In the genomic region with DNA sequence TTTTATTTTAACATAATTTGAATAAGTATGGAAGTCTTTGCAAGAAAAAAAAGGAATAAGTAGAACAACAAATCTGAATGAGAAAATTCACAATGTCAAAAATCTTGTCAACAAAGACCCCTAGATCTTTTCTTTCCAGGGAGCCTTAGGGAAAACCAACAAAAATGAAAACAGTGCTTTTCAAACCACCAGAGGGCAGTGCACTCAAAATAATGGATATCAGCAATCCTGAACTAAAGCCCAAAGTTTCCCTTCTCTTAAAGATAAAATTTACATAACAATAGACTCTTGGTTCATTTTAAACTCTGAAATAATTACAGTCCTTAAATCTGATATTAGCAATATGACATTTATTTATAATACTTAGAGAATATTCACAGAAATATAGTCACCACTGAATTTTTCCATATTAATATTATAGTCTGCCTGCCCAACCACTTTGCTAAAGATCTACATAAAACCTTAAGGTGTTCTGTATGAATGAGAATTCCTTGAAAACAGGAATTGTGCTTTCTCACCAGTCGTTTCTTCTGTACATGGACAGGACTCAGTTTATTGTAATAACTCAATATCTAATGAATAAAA, we compare ENCODE assay signal across 8 cellular contexts.
DNase-seq lines count a peak whose midpoint lies in the region; ATAC-seq and TF ChIP-seq lines count a peak whose summit lies in the region.

No MANE protein-coding gene starts in this region.

- H3K4me1 ChIP-seq in Caco-2 (no peaks in the 10 kb centered on the region), HAP-1 (no peaks in the 10 kb centered on the region), left lung (no peaks in the 10 kb centered on the region)

- CTCF ChIA-PET in Caco-2 (lab: Charles Lee) = no interaction called here

- H3K27me3 ChIP-seq in Caco-2 (replicated peaks; ENCODE audit: control insufficient read depth, insufficient read depth, low read length) = no peaks in the 10 kb centered on the region
- no peaks in the 10 kb centered on the region for H3K27me3 ChIP-seq in HAP-1 (ENCODE audit: low read depth)
- no peaks in the 10 kb centered on the region for H3K27me3 ChIP-seq in brain microvascular endothelial cell (replicated peaks)
- H3K27me3 ChIP-seq in left lung = no peaks in the 10 kb centered on the region

- ATAC-seq in left lung (peak; percentile 75), GM21423 (IDR thresholded peaks at IDR 0.05; ENCODE audit: unreplicated experiment) (no peak)

- peaks cover 10% of the 10 kb centered on the region for H3K27me3 Mint-ChIP-seq in Caco-2 (ENCODE audit: insufficient read depth, unreplicated experiment)

- in situ Hi-C loops in HAP-1 (cut with MboI; ENCODE audit: low sequenced_read_pairs) = loop anchor here (10.0 kb wide), 1 partner anchor 314 kb away; no protein-coding TSS in a partner anchor
- in situ Hi-C loops in brain microvascular endothelial cell (cut with HindIII; ENCODE audit: low pct_ligation_motif_present, low sequenced_read_pairs) = loop anchor here (10.0 kb wide), 1 partner anchor 314 kb away; no protein-coding TSS in a partner anchor

- H3K9me3 ChIP-seq in Caco-2 = no peaks in the 10 kb centered on the region
- H3K9me3 ChIP-seq in HAP-1 = no peaks in the 10 kb centered on the region
- no peaks in the 10 kb centered on the region for H3K9me3 ChIP-seq in left lung

- H3K4me3 ChIP-seq in Caco-2 (ENCODE audit: low read depth, low read length) (no peak overlapping the region), HAP-1 (no peak overlapping the region), brain microvascular endothelial cell (ENCODE audit: low read depth, low read length) (no peak overlapping the region), left lung (no peak overlapping the region)

- H3K36me3 Mint-ChIP-seq in Caco-2 (ENCODE audit: insufficient read depth, unreplicated experiment) = no peaks in the 10 kb centered on the region

- H3K36me3 ChIP-seq in Caco-2 (ENCODE audit: control insufficient read depth, insufficient read depth, low read length) (no peaks in the 10 kb centered on the region), HAP-1 (replicated peaks) (no peaks in the 10 kb centered on the region), brain microvascular endothelial cell (replicated peaks) (no peaks in the 10 kb centered on the region), left lung (no peaks in the 10 kb centered on the region)

- no peaks in the 10 kb centered on the region for H3K4me1 Mint-ChIP-seq in Caco-2 (ENCODE audit: low read depth, unreplicated experiment)

- TF ChIP-seq CTCF in Caco-2 (IDR thresholded peaks at IDR 0.05; ENCODE audit: insufficient read depth in 1 of 2, low read depth in 1 of 2, low read length in 1 of 2, severe bottlenecking in 1 of 2, unreplicated experiment in 1 of 2) (peak; percentile 65 to 66), brain microvascular endothelial cell (IDR thresholded peaks at IDR 0.05; ENCODE audit: low read depth, low read length, missing control alignments) (peak; percentile 59), left lung (IDR thresholded peaks at IDR 0.05) (peak; percentile 61)

- no peak overlapping the region for H3K4me3 Mint-ChIP-seq in Caco-2 (ENCODE audit: unreplicated experiment)

- DNase-seq in Caco-2 (peak in 1 of 2 experiments; percentile 59), HAP-1 (ENCODE audit: low spot score in 2 of 2) (peak; percentile 64 to 72), NCI-H446 (lab: John Stamatoyannopoulos, UW) (peak; percentile 51 to 73), brain microvascular endothelial cell (peak; percentile 17), left lung (no peak), activated gamma-delta T cell treated with Interleukin-2 at 50 U/mL for 16 hours (no peak)
- no peak for DNase-seq in activated naive CD4-positive, alpha-beta T cell treated with anti-CD3 and anti-CD28 coated beads, Interleukin-2, amount 50 U/mL, for 16 hours

- intact Hi-C loops in Caco-2 (cut with micrococcal nuclease; ENCODE audit: unreplicated experiment) (loop anchor here (1.0 to 2.0 kb wide), 2 partner anchors 42 to 312 kb away; no protein-coding TSS in a partner anchor), left lung (cut with DNase I) (no loop called here)

- POLR2A ChIA-PET in Caco-2 (lab: Charles Lee) = no interaction called here

- no peak overlapping the region for H3K27ac ChIP-seq in brain microvascular endothelial cell
- no peak overlapping the region for H3K27ac ChIP-seq in left lung

- no peak overlapping the region for H3K27ac Mint-ChIP-seq in Caco-2 (ENCODE audit: unreplicated experiment)

- no TSS peak for BruUV-seq in Caco-2 (replicated peaks; lab: Mats Ljungman, UMichigan)

- no peaks in the 10 kb centered on the region for H3K9me3 Mint-ChIP-seq in Caco-2 (ENCODE audit: unreplicated experiment)

Comparison
In these comparisons a context has a peak if more than half of its experiments do, and no peak if none do; other contexts are left out.
1. DNase-seq: peak in HAP-1 (2 of 2), NCI-H446 (2 of 2) and brain microvascular endothelial cell (single experiment); none in left lung (0 of 2), activated gamma-delta T cell treated with Interleukin-2 at 50 U/mL for 16 hours (single experiment) and activated naive CD4-positive, alpha-beta T cell treated with anti-CD3 and anti-CD28 coated beads, Interleukin-2, amount 50 U/mL, for 16 hours (single experiment).
2. Peak in every context shown above with its lines, with median percentiles within 50 percentile points of each other: CTCF ChIP-seq.